8 cellular contexts compared by ENCODE assay signal in genomic region chr19:3572132-3572854, GRCh38. TPM values are rescaled to one million over a fixed set of nuclear protein-coding genes. Genes with fewer than 3 reads are reported as not detected.
DNase-seq lines count a peak whose midpoint lies in the region; ATAC-seq and TF ChIP-seq lines count a peak whose summit lies in the region.

No MANE protein-coding gene starts in this region.

- 4% methylated on average over 48 of the region's 48 CpGs for WGBS in liver

- DNase-seq in NCI-H774 (lab: John Stamatoyannopoulos, UW), result peak; percentile 99
- peak; percentile 99 for DNase-seq in activated CD4-positive, alpha-beta T cell treated with anti-CD3 and anti-CD28 coated beads, Interleukin-2, amount 50 U/mL, for 48 hours
- DNase-seq in dermis microvascular lymphatic vessel endothelial cell (ENCODE audit: low read depth in 2 of 2), result peak; percentile 98 to 100
- DNase-seq in stimulated activated CD4-positive, alpha-beta T cell treated with anti-CD3 and anti-CD28 coated beads, Interleukin-2, amount 100 ng/mL, for 48 hours, result peak; percentile 97 to 99

- H3K27me3 ChIP-seq in liver (ENCODE audit: control insufficient read depth in 4 of 4, insufficient read depth in 4 of 4, low read length in 3 of 4), result no peaks in the 10 kb centered on the region

- no peak overlapping the region for H3K9ac ChIP-seq in liver (ENCODE audit: low read depth in 1 of 2, low read length in 2 of 2)

- peaks cover 0 to 2% (median 0%) of the 10 kb centered on the region in 4 donors for H3K36me3 ChIP-seq in liver (ENCODE audit: control insufficient read depth in 4 of 4, insufficient read depth in 3 of 4, low read depth in 1 of 4, low read length in 3 of 4)

- peak in 1 of 2 donors; percentile 37 for TF ChIP-seq RAD21 in liver (IDR thresholded peaks at IDR 0.05)

- H3K4me1 ChIP-seq in liver (ENCODE audit: control insufficient read depth in 4 of 4, insufficient read depth in 4 of 4, low read length in 3 of 4), result peaks cover 3 to 13% (median 9%) of the 10 kb centered on the region in 4 donors

- ATAC-seq in GM19455 (IDR thresholded peaks at IDR 0.05; ENCODE audit: unreplicated experiment) (peak; percentile 88), HG03575 (IDR thresholded peaks at IDR 0.05; ENCODE audit: extremely low read depth, insufficient number of reproducible peaks, low FRiP score, unreplicated experiment) (peak; percentile 77)

- no peaks in the 10 kb centered on the region for H3K9me3 ChIP-seq in liver (ENCODE audit: control insufficient read depth in 4 of 4, low read length in 3 of 4)

- H3K27ac ChIP-seq in C4-2B, result peak overlapping the region; percentile 97
- no peak overlapping the region for H3K27ac ChIP-seq in liver (ENCODE audit: low read depth in 1 of 2, low read length in 2 of 2)

- peak overlapping the region in 2 of 3 donors; percentile 4 to 94 for H3K4me3 ChIP-seq in liver (ENCODE audit: low read depth in 1 of 3, low read length in 3 of 3)

- TF ChIP-seq CTCF in C4-2B (conservative IDR thresholded peaks at IDR 0.05) (no peak), liver (IDR thresholded peaks at IDR 0.05; ENCODE audit: low read depth, low read length, missing input control) (no peak)

TF ChIP-seq in liver, 16 proteins besides CTCF, POLR2A, EP300 and RAD21:
- peak; percentile 15 for TF ChIP-seq YY1 (IDR thresholded peaks at IDR 0.05)
- TF ChIP-seq FOXA2 (IDR thresholded peaks at IDR 0.05), result no peak
- TF ChIP-seq, protein P1, sequence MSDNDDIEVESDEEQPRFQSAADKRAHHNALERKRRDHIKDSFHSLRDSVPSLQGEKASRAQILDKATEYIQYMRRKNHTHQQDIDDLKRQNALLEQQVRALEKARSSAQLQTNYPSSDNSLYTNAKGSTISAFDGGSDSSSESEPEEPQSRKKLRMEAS (IDR thresholded peaks at IDR 0.05), result peak; percentile 67
- no peak for TF ChIP-seq FOXA1 (IDR thresholded peaks at IDR 0.05)
- no peak for TF ChIP-seq JUND (IDR thresholded peaks at IDR 0.05)
- TF ChIP-seq HNF4G (IDR thresholded peaks at IDR 0.05), result peak; percentile 11
- no peak for TF ChIP-seq HNF4A (conservative IDR thresholded peaks at IDR 0.05)
- TF ChIP-seq, protein P2, sequence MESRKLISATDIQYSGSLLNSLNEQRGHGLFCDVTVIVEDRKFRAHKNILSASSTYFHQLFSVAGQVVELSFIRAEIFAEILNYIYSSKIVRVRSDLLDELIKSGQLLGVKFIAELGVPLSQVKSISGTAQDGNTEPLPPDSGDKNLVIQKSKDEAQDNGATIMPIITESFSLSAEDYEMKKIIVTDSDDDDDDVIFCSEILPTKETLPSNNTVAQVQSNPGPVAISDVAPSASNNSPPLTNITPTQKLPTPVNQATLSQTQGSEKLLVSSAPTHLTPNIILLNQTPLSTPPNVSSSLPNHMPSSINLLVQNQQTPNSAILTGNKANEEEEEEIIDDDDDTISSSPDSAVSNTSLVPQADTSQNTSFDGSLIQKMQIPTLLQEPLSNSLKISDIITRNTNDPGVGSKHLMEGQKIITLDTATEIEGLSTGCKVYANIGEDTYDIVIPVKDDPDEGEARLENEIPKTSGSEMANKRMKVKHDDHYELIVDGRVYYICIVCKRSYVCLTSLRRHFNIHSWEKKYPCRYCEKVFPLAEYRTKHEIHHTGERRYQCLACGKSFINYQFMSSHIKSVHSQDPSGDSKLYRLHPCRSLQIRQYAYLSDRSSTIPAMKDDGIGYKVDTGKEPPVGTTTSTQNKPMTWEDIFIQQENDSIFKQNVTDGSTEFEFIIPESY (IDR thresholded peaks at IDR 0.05), result no peak
- TF ChIP-seq REST (IDR thresholded peaks at IDR 0.05), result no peak
- TF ChIP-seq GABPA (IDR thresholded peaks at IDR 0.05 in 1 of 2, conservative IDR thresholded peaks at IDR 0.05 in 1 of 2), result peak in 1 of 2 donors; percentile 68
- TF ChIP-seq NR2F2 (IDR thresholded peaks at IDR 0.05), result no peak
- peak; percentile 90 for TF ChIP-seq SP1 (IDR thresholded peaks at IDR 0.05)
- TF ChIP-seq, protein P3, sequence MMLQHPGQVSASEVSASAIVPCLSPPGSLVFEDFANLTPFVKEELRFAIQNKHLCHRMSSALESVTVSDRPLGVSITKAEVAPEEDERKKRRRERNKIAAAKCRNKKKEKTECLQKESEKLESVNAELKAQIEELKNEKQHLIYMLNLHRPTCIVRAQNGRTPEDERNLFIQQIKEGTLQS (IDR thresholded peaks at IDR 0.05), result no peak
- TF ChIP-seq TAF1 (conservative IDR thresholded peaks at IDR 0.05), result no peak
- TF ChIP-seq EGR1 (IDR thresholded peaks at IDR 0.05; ENCODE audit: low read depth in 2 of 2), result peak; percentile 83 to 84
- no peak for TF ChIP-seq RXRA (IDR thresholded peaks at IDR 0.05)

RNA-seq across cellular contexts. Expression of gene HMG20B, which starts 0.5 kb away (rescaled TPM):
- total RNA-seq in dermis microvascular lymphatic vessel endothelial cell (58.9 and 73.7 TPM in 2 replicates), liver (10 to 100 TPM; 28.6 to 35.1 TPM)
- polyA plus RNA-seq in liver, result 10 to 100 TPM; 29.3 to 31.7 TPM

RNA-seq across cellular contexts. Expression of gene GIPC3, which starts 13.0 kb away (rescaled TPM):
- total RNA-seq in dermis microvascular lymphatic vessel endothelial cell, result 0.77 and 1.4 TPM in 2 replicates
- under 1 TPM; 0.23 to 0.25 TPM for total RNA-seq in liver
- under 1 TPM; 0.25 to 0.95 TPM for polyA plus RNA-seq in liver

RNA-seq across cellular contexts. Expression of gene MFSD12, which starts 14.9 kb away (rescaled TPM):
- total RNA-seq in dermis microvascular lymphatic vessel endothelial cell, result 53.8 and 78.4 TPM in 2 replicates
- 10 to 100 TPM; 21.7 to 43.6 TPM for total RNA-seq in liver
- 10 to 100 TPM in 1 of 2 donors, 1 to 10 TPM in 1; 9.4 to 27.5 TPM for polyA plus RNA-seq in liver

RNA-seq across cellular contexts. Expression of gene TEKTIP1, which starts 33.3 kb away (rescaled TPM):
- total RNA-seq in dermis microvascular lymphatic vessel endothelial cell (not detected in 2 replicates), liver (under 1 TPM in 1 of 2 donors, not detected in 1; 0.17 TPM)
- not detected for polyA plus RNA-seq in liver

RNA-seq across cellular contexts. Expression of gene TBXA2R, which starts 34.4 kb away (rescaled TPM):
- total RNA-seq in dermis microvascular lymphatic vessel endothelial cell, result 1.9 and 2.1 TPM in 2 replicates
- total RNA-seq in liver, result 1 to 10 TPM; 1.7 to 6.0 TPM
- polyA plus RNA-seq in liver, result 1 to 10 TPM; 5.0 to 5.9 TPM
